ENCODE assay signal across 9 cellular contexts in the genomic region with DNA sequence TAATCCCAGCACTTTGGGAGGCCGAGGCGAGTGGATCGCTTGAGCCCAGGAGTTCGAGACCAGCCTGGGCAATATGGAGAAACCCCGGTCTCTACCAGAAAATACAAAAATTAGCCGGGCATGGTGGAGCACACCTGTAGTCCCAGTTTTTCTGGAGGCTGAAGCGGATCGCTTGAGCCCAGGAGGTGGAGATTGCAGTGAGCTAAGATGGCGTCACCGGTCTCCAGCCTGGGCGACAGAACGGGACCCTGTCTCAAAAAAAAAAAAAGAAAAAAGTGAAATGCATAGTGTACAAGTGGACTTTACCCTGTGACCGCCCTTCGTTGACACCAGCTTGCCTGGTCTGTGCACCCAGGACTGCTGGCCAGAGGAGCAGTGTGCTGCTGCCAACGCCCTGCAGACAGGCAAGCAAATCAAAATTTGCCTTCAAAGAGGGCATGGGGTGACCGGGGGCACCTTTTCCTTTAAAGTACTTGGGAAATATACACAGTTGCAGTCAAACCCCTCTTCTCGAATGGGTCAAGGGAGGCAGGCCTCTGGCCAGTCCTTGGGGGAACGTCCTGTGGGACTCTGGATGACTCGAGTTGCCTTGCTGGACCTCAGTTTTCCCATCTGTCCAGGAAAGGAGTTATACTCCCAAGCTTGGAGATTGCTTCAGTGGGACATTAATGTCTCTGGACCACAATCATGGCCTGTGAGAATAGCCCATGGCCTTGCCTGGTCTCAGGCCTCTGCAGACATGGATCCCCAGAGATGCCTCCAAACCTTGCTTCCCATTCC. TPM values are rescaled to one million over a fixed set of nuclear protein-coding genes. Genes with fewer than 3 reads are reported as not detected.
DNase-seq lines count a peak whose midpoint lies in the region; FAIRE-seq and TF ChIP-seq lines count a peak whose summit lies in the region.
"Had no signal": no experiment of that assay in that cellular context is flagged by ENCODE, and none has a peak within 500 bp of the region (broad histone marks: within the 10 kb centered on the region; RNA-seq: fewer than 3 reads in every experiment).

No MANE protein-coding gene starts in this region.

- H3K14ac ChIP-seq in H1 (ENCODE audit: insufficient read length), result no peak overlapping the region

- peak overlapping the region; percentile 15 for H3K4me3 ChIP-seq in CD8-positive, alpha-beta memory T cell (ENCODE audit: low read length)
- H3K4me3 ChIP-seq in NB4 (ENCODE audit: low read depth, low read length) (peak overlapping the region; percentile 51), H1 (ENCODE audit: extremely low read depth in 1 of 4, insufficient read depth in 2 of 4, low read depth in 3 of 4, low read length in 4 of 4) (peak overlapping the region; percentile 52 to 71 (median 65); a peak in 7 of 8 replicates)

- H3K4me1 ChIP-seq in CD8-positive, alpha-beta memory T cell (ENCODE audit: insufficient read depth, low read length), result no peaks in the 10 kb centered on the region
- 0 out of 7 replicates have a peak, but pooled peaks cover 0 to 3% (median 0%) of the 10 kb centered on the region in 4 experiments for H3K4me1 ChIP-seq in H1 (replicated peaks in 1 of 4; ENCODE audit: control insufficient read depth in 3 of 4, insufficient read depth in 4 of 4, low read length in 3 of 4)

- H4K91ac ChIP-seq in H1 (replicated peaks; ENCODE audit: insufficient read length, low read length), result no peak overlapping the region

- H3K23me2 ChIP-seq in H1 (ENCODE audit: low read depth, low read length), result peaks cover 3% of the 10 kb centered on the region; the same call in 1 of the 2 replicates

- TF ChIP-seq POLR2A in NB4 (IDR thresholded peaks at IDR 0.05; ENCODE audit: extremely low read depth, insufficient read length) (no peak), H1 (IDR thresholded peaks at IDR 0.05; ENCODE audit: control extremely low read depth in 1 of 2, low read depth in 2 of 2, low read length in 2 of 2) (no peak)

- no peak for FAIRE-seq in H1 (lab: Jason Lieb, UNC)

- no peaks in the 10 kb centered on the region for H3K27me3 ChIP-seq in CD8-positive, alpha-beta memory T cell (ENCODE audit: insufficient read depth, low read length, poor library complexity, severe bottlenecking)
- H3K27me3 ChIP-seq in H1 (replicated peaks in 1 of 4; ENCODE audit: control insufficient read depth in 3 of 4, extremely low read depth in 1 of 4, insufficient read depth in 3 of 4, low read length in 3 of 4), result peaks cover 0 to 14% (median 4%) of the 10 kb centered on the region in 4 experiments; a peak in 4 of 7 replicates

- H2BK120ac ChIP-seq in H1 (replicated peaks; ENCODE audit: low read depth, low read length), result no peak overlapping the region

- H3K27me3 Mint-ChIP-seq in CD8-positive, alpha-beta memory T cell, result peaks cover 2 to 6% of the 10 kb centered on the region in 2 donors
- no peaks in the 10 kb centered on the region for H3K27me3 Mint-ChIP-seq in osteocyte (ENCODE audit: unreplicated experiment)

- H3K23ac ChIP-seq in H1 (ENCODE audit: insufficient read length), result no peak overlapping the region

- no peak overlapping the region for H3K18ac ChIP-seq in H1 (ENCODE audit: extremely low read depth, low read length)

- no peaks in the 10 kb centered on the region for H3K79me2 ChIP-seq in H1 (ENCODE audit: control insufficient read depth in 1 of 2, insufficient read depth in 2 of 2, low read length in 2 of 2)

- H2BK15ac ChIP-seq in H1 (ENCODE audit: low read length), result no peak overlapping the region

- no peaks in the 10 kb centered on the region for H3K9me3 Mint-ChIP-seq in CD8-positive, alpha-beta memory T cell
- no peaks in the 10 kb centered on the region for H3K9me3 Mint-ChIP-seq in osteocyte (ENCODE audit: unreplicated experiment)

- no peaks in the 10 kb centered on the region for H3K36me3 Mint-ChIP-seq in CD8-positive, alpha-beta memory T cell
- no peaks in the 10 kb centered on the region for H3K36me3 Mint-ChIP-seq in osteocyte (ENCODE audit: unreplicated experiment)

- peaks cover 0 to 10% (median 2%) of the 10 kb centered on the region in 3 donors for H3K4me1 Mint-ChIP-seq in CD8-positive, alpha-beta memory T cell
- H3K4me1 Mint-ChIP-seq in osteocyte (ENCODE audit: unreplicated experiment), result peaks cover 8% of the 10 kb centered on the region

- H4K20me1 ChIP-seq in H1 (replicated peaks in 1 of 2; ENCODE audit: control insufficient read depth in 1 of 2, insufficient read depth in 2 of 2, low read length in 2 of 2), result no peaks in the 10 kb centered on the region

- no peaks in the 10 kb centered on the region for H3K36me3 ChIP-seq in CD8-positive, alpha-beta memory T cell (ENCODE audit: insufficient read depth, low read length)
- H3K36me3 ChIP-seq in H1 (ENCODE audit: control insufficient read depth in 2 of 4, insufficient read depth in 4 of 4, low read length in 3 of 4), result no peaks in the 10 kb centered on the region

- TF ChIP-seq CTCF in NB4 (IDR thresholded peaks at IDR 0.05; ENCODE audit: low read depth, low read length) (no peak), H1 (IDR thresholded peaks at IDR 0.05; ENCODE audit: control extremely low read depth in 1 of 3, insufficient read depth in 1 of 3, low read depth in 1 of 3, low read length in 3 of 3) (no peak), osteocyte (IDR thresholded peaks at IDR 0.05) (no peak)

- no peak overlapping the region for H3K4ac ChIP-seq in H1 (replicated peaks; ENCODE audit: insufficient read length, low read depth, low read length)

- 88% methylated on average over 15 of the region's 19 CpGs; no CpG with 5 or more reads in 1 of the 2 experiments for WGBS in H1 (ENCODE audit: extremely low coverage in 1 of 2, insufficient coverage in 1 of 2, insufficient read length in 1 of 2, insufficient replicate concordance in 2 of 2, low coverage in 1 of 2, low lambda C conversion rate in 2 of 2, missing lambda C conversion rate in 1 of 2), 2 experiments

- no peak overlapping the region for H2BK20ac ChIP-seq in H1 (ENCODE audit: low read length)

- H3K27ac ChIP-seq in CD8-positive, alpha-beta memory T cell (ENCODE audit: low read depth, low read length), result peak overlapping the region; percentile 63
- H3K27ac ChIP-seq in H1 (ENCODE audit: low read depth, low read length), result no peak overlapping the region

- POLR2A ChIA-PET in CD8-positive, alpha-beta memory T cell (lab: Charles Lee), result no interaction called here
- POLR2A ChIA-PET in H1 (lab: Charles Lee; ENCODE audit: partially characterized antibody), result interaction anchor here (2.5 kb wide), 1 partner anchor 108 kb away, joined by 10 read pairs; no protein-coding TSS in a partner anchor

- H2BK5ac ChIP-seq in H1 (ENCODE audit: low read depth, low read length), result no peak overlapping the region

- H3K4me2 ChIP-seq in H1 (ENCODE audit: insufficient read depth in 1 of 2, low read depth in 2 of 2, low read length in 2 of 2), result peak overlapping the region; percentile 65 to 88

- H3K9me3 ChIP-seq in CD8-positive, alpha-beta memory T cell (ENCODE audit: low read length), result no peaks in the 10 kb centered on the region
- no peaks in the 10 kb centered on the region for H3K9me3 ChIP-seq in H1 (ENCODE audit: insufficient read depth in 2 of 2, low read depth in 1 of 2, low read length in 1 of 2)

- no peak overlapping the region for H2AK5ac ChIP-seq in H1 (ENCODE audit: low read depth, low read length)

- no peak overlapping the region for H4K5ac ChIP-seq in H1 (ENCODE audit: insufficient read length, low read depth, low read length)

- 0 out of 2 replicates have a peak overlapping the region, but pooled peaks have one; percentile 84 for H2AFZ ChIP-seq in H1 (ENCODE audit: low read length)

- CTCF ChIA-PET in CD8-positive, alpha-beta memory T cell (lab: Charles Lee), result interaction anchor here (1.0 to 3.3 kb wide), 19 partner anchors 8 to 373 kb away, joined by 3 to 83 read pairs (median 6); a partner anchor contains a TSS
- CTCF ChIA-PET in H1 (lab: Charles Lee; ENCODE audit: partially characterized antibody), result interaction anchor here (0.6 to 4.8 kb wide), 17 partner anchors 8 to 618 kb away, joined by 3 to 47 read pairs (median 6); no protein-coding TSS in a partner anchor

- H3K56ac ChIP-seq in H1 (replicated peaks; ENCODE audit: insufficient read length, low read depth, low read length), result no peak overlapping the region

- no peak for TF ChIP-seq EP300 in H1 (IDR thresholded peaks at IDR 0.05; ENCODE audit: borderline replicate concordance in 1 of 2, low read depth in 2 of 2, low read length in 2 of 2)

- DNase-seq in CD8-positive, alpha-beta memory T cell, result no peak
- DNase-seq in NB4 (ENCODE audit: low read depth) (no peak), H1 (ENCODE audit: low read depth in 1 of 2, low spot score in 2 of 2) (no peak), osteocyte (ENCODE audit: extremely low spot score, unreplicated experiment) (peak; percentile 60), superior temporal gyrus (ENCODE audit: extremely low spot score) (no peak), NCI-H1105 (lab: John Stamatoyannopoulos, UW) (no peak), NCI-H1694 (lab: John Stamatoyannopoulos, UW) (no peak), NCI-H2107 (lab: John Stamatoyannopoulos, UW) (no peak)
- DNase-seq: NCI-H1930 had no signal

- peak overlapping the region in 1 of 8 donors; percentile 51 for H3K27ac Mint-ChIP-seq in CD8-positive, alpha-beta memory T cell
- no peak overlapping the region for H3K27ac Mint-ChIP-seq in osteocyte (ENCODE audit: unreplicated experiment)

- H3K4me3 Mint-ChIP-seq in CD8-positive, alpha-beta memory T cell, result peak overlapping the region in 4 of 7 donors; percentile 55 to 76 (median 69)
- H3K4me3 Mint-ChIP-seq in osteocyte (ENCODE audit: unreplicated experiment), result no peak overlapping the region

- no peaks in the 10 kb centered on the region; the same call in 1 of the 2 replicates for H3K79me1 ChIP-seq in H1 (ENCODE audit: low read depth, low read length)

- TF ChIP-seq RAD21 in H1 (IDR thresholded peaks at IDR 0.05 in 1 of 2, conservative IDR thresholded peaks at IDR 0.05 in 1 of 2; ENCODE audit: low read depth in 2 of 2, low read length in 2 of 2), result no peak

- no peak overlapping the region for H3K9ac ChIP-seq in H1 (replicated peaks in 1 of 4; ENCODE audit: extremely low read depth in 1 of 4, low read depth in 3 of 4, low read length in 3 of 4)

- H2BK12ac ChIP-seq in H1 (ENCODE audit: low read depth, low read length), result no peak overlapping the region

- H4K8ac ChIP-seq in H1 (ENCODE audit: extremely low read depth, insufficient read depth, low read length), result peak overlapping the region; percentile 84

TF ChIP-seq in H1, 55 proteins besides CTCF, POLR2A, EP300 and RAD21 (continues in another document):
- no peak for TF ChIP-seq KDM4A (IDR thresholded peaks at IDR 0.05; ENCODE audit: low read depth, low read length, severe bottlenecking)

RNA-seq across cellular contexts. Expression of a gene that starts 1.0 kb away (rescaled TPM):
- total RNA-seq in CD8-positive, alpha-beta memory T cell, result 1 to 10 TPM; 5.7 to 6.2 TPM
- 0.15 TPM for polyA plus RNA-seq in CD8-positive, alpha-beta memory T cell
- 5.3 and 5.5 TPM in 2 replicates for total RNA-seq in H1 (2021; fragmentation: NEBNext Ultra II Directional; extraction: Animal tissue kit (Norgen Biotek cat#: 25700))
- 1.7 and 2.8 TPM in 2 replicates for polyA plus RNA-seq in H1 (2011; rRNA removed)
- 2.8 TPM for polyA plus RNA-seq in H1 (2011; cell fraction: cytosol; rRNA removed)
- 10.3 TPM for polyA plus RNA-seq in H1 (2011; cell fraction: nucleus; rRNA removed)
- 1.8 to 4.6 TPM (median 2.0 TPM) in 4 replicates for polyA plus RNA-seq in H1 (2012, experiment 1 of 2)
- polyA plus RNA-seq in H1 (2012, experiment 2 of 2), result 0.81 TPM
- 2.8 TPM for polyA plus RNA-seq in H1 (2013, experiment 1 of 2)
- 1.7 TPM for polyA plus RNA-seq in H1 (2013, experiment 2 of 2)
- 6.7 and 7.9 TPM in 2 replicates for polyA minus RNA-seq in H1 (2011; rRNA and poly(A)+ RNA removed)
- polyA minus RNA-seq in H1 (2011; cell fraction: cytosol; rRNA and poly(A)+ RNA removed), result 1.9 TPM
- polyA minus RNA-seq in H1 (2011; cell fraction: nucleus; rRNA and poly(A)+ RNA removed), result 27.7 TPM
- 6.3 and 8.5 TPM in 2 replicates for total RNA-seq in osteocyte

Comparison
In these comparisons a context has a peak if more than half of its experiments do, and no peak if none do; other contexts are left out.
1. H3K4me3 ChIP-seq: peak in every context shown above with its lines; median percentile 65 in H1; 51 in NB4; 15 in CD8-positive, alpha-beta memory T cell.